9 cellular contexts compared by ENCODE assay signal in genomic region chr5:143399616-143400540, GRCh38. TPM values are rescaled to one million over a fixed set of nuclear protein-coding genes. Genes with fewer than 3 reads are reported as not detected.
DNase-seq lines count a peak whose midpoint lies in the region; ATAC-seq, FAIRE-seq and TF ChIP-seq lines count a peak whose summit lies in the region.
"Had no signal": no experiment of that assay in that cellular context is flagged by ENCODE, and none has a peak within 500 bp of the region (broad histone marks: within the 10 kb centered on the region; RNA-seq: fewer than 3 reads in every experiment).

No MANE protein-coding gene starts in this region.

- FAIRE-seq in D721Med (lab: Jason Lieb, UNC), result no peak
- FAIRE-seq: colon had no signal

- H3K9ac ChIP-seq in skeletal muscle tissue (ENCODE audit: low read depth in 1 of 3, low read length in 3 of 3), result peak overlapping the region; percentile 89 to 94 (median 91)

- H3K4me3 ChIP-seq in GM12865 (ENCODE audit: low read depth, low read length) (peak overlapping the region; percentile 89), RWPE2 (ENCODE audit: severe bottlenecking) (peak overlapping the region; percentile 15), fibroblast of mammary gland (ENCODE audit: control insufficient read depth, low read depth, low read length) (peak overlapping the region; percentile 88), skeletal muscle tissue (ENCODE audit: low read length in 3 of 3) (peak overlapping the region; percentile 68 to 90 (median 71))

- peaks cover 64% of the 10 kb centered on the region for H3K4me1 ChIP-seq in RWPE2 (ENCODE audit: insufficient read depth, poor library complexity, severe bottlenecking)
- peaks cover 8 to 23% (median 17%) of the 10 kb centered on the region in 3 donors for H3K4me1 ChIP-seq in skeletal muscle tissue (ENCODE audit: control insufficient read depth in 3 of 3, insufficient read depth in 3 of 3, low read length in 3 of 3)

- peak overlapping the region; percentile 94 for H3K27ac ChIP-seq in RWPE2 (ENCODE audit: poor library complexity, severe bottlenecking)
- peak overlapping the region; percentile 98 for H3K27ac ChIP-seq in skeletal muscle tissue (ENCODE audit: low read depth, low read length)

- peaks cover 53% of the 10 kb centered on the region for H3K36me3 ChIP-seq in RWPE2 (ENCODE audit: low read depth)
- H3K36me3 ChIP-seq in skeletal muscle tissue (ENCODE audit: control insufficient read depth in 3 of 3, insufficient read depth in 3 of 3, low read length in 3 of 3), result peaks cover 0 to 8% (median 7%) of the 10 kb centered on the region in 3 donors

- H3K27me3 ChIP-seq in RWPE2 (ENCODE audit: insufficient read depth, poor library complexity, severe bottlenecking) (no peaks in the 10 kb centered on the region), skeletal muscle tissue (ENCODE audit: control insufficient read depth in 3 of 3, insufficient read depth in 3 of 3, low read length in 3 of 3) (no peaks in the 10 kb centered on the region)

- H3K9me3 ChIP-seq in RWPE2 (ENCODE audit: severe bottlenecking) (no peaks in the 10 kb centered on the region), skeletal muscle tissue (ENCODE audit: control insufficient read depth in 3 of 3, low read length in 3 of 3) (no peaks in the 10 kb centered on the region)

- DNase-seq in GM12865 (ENCODE audit: low read depth), result no peak
- no peak for DNase-seq in RWPE2 (ENCODE audit: low spot score)
- DNase-seq in fibroblast of mammary gland (ENCODE audit: low read depth), result peak; percentile 25
- DNase-seq in HT-29 (ENCODE audit: low spot score), result no peak
- no peak for DNase-seq in GM19238 (ENCODE audit: insufficient read length, low spot score)
- DNase-seq in AG20443 (ENCODE audit: low spot score), result no peak
- DNase-seq in D721Med (ENCODE audit: insufficient read length, low spot score), result no peak

- ATAC-seq in RWPE2 (ENCODE audit: low read depth), result no peak

- TF ChIP-seq CTCF in GM12865 (IDR thresholded peaks at IDR 0.05; ENCODE audit: insufficient read depth, low read depth, low read length, missing control alignments) (no peak), RWPE2 (IDR thresholded peaks at IDR 0.05; ENCODE audit: poor library complexity, severe bottlenecking) (no peak), fibroblast of mammary gland (conservative IDR thresholded peaks at IDR 0.05; ENCODE audit: control insufficient read depth, insufficient read depth, low read depth, low read length) (no peak), D721Med (IDR thresholded peaks at IDR 0.05; ENCODE audit: insufficient read depth, missing control alignments) (no peak)

RNA-seq across cellular contexts. Expression of gene NR3C1, which starts 3.6 kb away (rescaled TPM):
- total RNA-seq in skeletal muscle tissue, result 76.7 TPM
- total RNA-seq in HT-29 (2014; rRNA removed; shearing (Covaris generic)), result not detected in 2 replicates

Comparison
In these comparisons a context has a peak if more than half of its experiments do, and no peak if none do; other contexts are left out.
1. H3K4me3 ChIP-seq: peak in every context shown above with its lines; median percentile 89 in GM12865; 88 in fibroblast of mammary gland; 71 in skeletal muscle tissue; 15 in RWPE2.
2. RNA of gene NR3C1, which starts 3.6 kb away (total RNA-seq): 76.7 TPM in skeletal muscle tissue (single experiment); not detected in HT-29; every median in the first group is over 10 times any median in the second.